In genomic region chr12:123149088-123149827, GRCh38 we compare ENCODE assay signal across 9 cellular contexts. TPM values are rescaled to one million over a fixed set of nuclear protein-coding genes. Genes with fewer than 3 reads are reported as not detected.
A peak's percentile ranks its signal among the peaks of the same experiment; 100 is the strongest.
DNase-seq lines count a peak whose midpoint lies in the region; TF ChIP-seq lines count a peak whose summit lies in the region.
"Had no signal": no experiment of that assay in that cellular context is flagged by ENCODE, and none has a peak within 500 bp of the region (broad histone marks: within the 10 kb centered on the region; RNA-seq: fewer than 3 reads in every experiment).

No MANE protein-coding gene starts in this region.

- H3K36me3 ChIP-seq in HUES64 (ENCODE audit: insufficient read depth, low read length), result no peaks in the 10 kb centered on the region
- H3K36me3 ChIP-seq in adrenal gland (replicated peaks in 1 of 2), result no peaks in the 10 kb centered on the region
- no peaks in the 10 kb centered on the region for H3K36me3 ChIP-seq in kidney epithelial cell (ENCODE audit: control insufficient read depth, insufficient read depth, low read length)
- no peaks in the 10 kb centered on the region for H3K36me3 ChIP-seq in stomach

- TF ChIP-seq POLR2A in adrenal gland (IDR thresholded peaks at IDR 0.05) (peak in 1 of 2 donors; percentile 42), stomach (IDR thresholded peaks at IDR 0.05) (no peak)

- H3K9me3 ChIP-seq in HUES64 (ENCODE audit: insufficient read depth, low read depth, low read length) (no peaks in the 10 kb centered on the region), adrenal gland (replicated peaks in 1 of 3) (no peaks in the 10 kb centered on the region), stomach (no peaks in the 10 kb centered on the region)

- H3K4me1 ChIP-seq in HUES64 (ENCODE audit: insufficient read depth, low read length) (peaks cover 23% of the 10 kb centered on the region), adrenal gland (replicated peaks in 1 of 2) (peaks cover 20 to 52% of the 10 kb centered on the region in 2 donors), stomach (peaks cover 11 to 58% (median 36%) of the 10 kb centered on the region in 4 donors)

- intact Hi-C loops in adrenal gland (cut with DNase I) (no loop called here), stomach (cut with DNase I; ENCODE audit: low total_unique reads) (loop anchor here (10.0 kb wide), 1 partner anchor 104 kb away; no protein-coding TSS in a partner anchor)

- DNase-seq in adrenal gland (peak in 5 of 7 donors; percentile 49 to 59 (median 53)), kidney epithelial cell (ENCODE audit: low read depth) (no peak), stomach (no peak), HuH-7.5 (ENCODE audit: low spot score) (no peak), KG1 (lab: John Stamatoyannopoulos, UW) (no peak), ureter (ENCODE audit: low spot score) (no peak), UCSD-AML1 (lab: John Stamatoyannopoulos, UW; ENCODE audit: unreplicated experiment) (no peak)
- DNase-seq: NCI-H1694 had no signal

- 68% methylated on average over 9 of the region's 9 CpGs for WGBS in HUES64
- WGBS in adrenal gland, 4 donors, result 48 to 54% (median 52%) methylated on average over 9 of the region's 9 CpGs
- WGBS in stomach, 5 donors, result 37 to 61% (median 46%) methylated on average over 9 of the region's 9 CpGs

- H3K9ac ChIP-seq in HUES64 (ENCODE audit: low read depth, low read length), result no peak overlapping the region

- H3K27me3 ChIP-seq in HUES64 (ENCODE audit: insufficient read depth, low read length), result peaks cover 46% of the 10 kb centered on the region
- H3K27me3 ChIP-seq in adrenal gland, result no peaks in the 10 kb centered on the region
- H3K27me3 ChIP-seq in kidney epithelial cell (ENCODE audit: control insufficient read depth, insufficient read depth, low read length), result no peaks in the 10 kb centered on the region
- H3K27me3 ChIP-seq in stomach, result peaks cover 0 to 9% (median 0%) of the 10 kb centered on the region in 3 donors

- no peak for TF ChIP-seq EP300 in stomach (IDR thresholded peaks at IDR 0.05)

- H3K4me3 ChIP-seq in HUES64 (ENCODE audit: low read length) (peak overlapping the region; percentile 73), adrenal gland (peak overlapping the region in 3 of 4 donors; percentile 9 to 72 (median 63)), kidney epithelial cell (ENCODE audit: low read depth, low read length) (peak overlapping the region; percentile 74), stomach (peak overlapping the region; percentile 67 to 87 (median 73))

- H3K27ac ChIP-seq in HUES64 (ENCODE audit: low read depth, low read length), result no peak overlapping the region
- peak overlapping the region in 4 of 5 donors; percentile 71 to 92 (median 90) for H3K27ac ChIP-seq in adrenal gland
- H3K27ac ChIP-seq in stomach, result peak overlapping the region; percentile 85 to 92 (median 86)

- peak in 2 of 6 experiments; percentile 14 to 26 for TF ChIP-seq CTCF in adrenal gland (IDR thresholded peaks at IDR 0.05)
- TF ChIP-seq CTCF in kidney epithelial cell (IDR thresholded peaks at IDR 0.05; ENCODE audit: insufficient read depth, low read length, poor library complexity, severe bottlenecking), result no peak
- no peak for TF ChIP-seq CTCF in stomach (IDR thresholded peaks at IDR 0.05)

RNA-seq across cellular contexts. Expression of gene PITPNM2, which starts 1.6 kb away (rescaled TPM):
- 3.1 TPM for polyA plus RNA-seq in HUES64 (2013, experiment 1 of 2)
- polyA plus RNA-seq in HUES64 (2013, experiment 2 of 2), result 2.4 TPM
- total RNA-seq in adrenal gland (10 to 100 TPM; 15.5 to 57.4 (median 28.4) TPM), kidney epithelial cell (5.2 and 5.7 TPM in 2 replicates), stomach (10 to 100 TPM in 3 of 5 donors, 1 to 10 TPM in 2; 5.2 to 28.1 (median 13.4) TPM), ureter (17.5 TPM)
- polyA plus RNA-seq in adrenal gland (10 to 100 TPM; 13.2 to 33.9 (median 18.3) TPM), stomach (1 to 10 TPM; 1.8 to 5.9 (median 4.6) TPM)

Comparison
In these comparisons a context has a peak if more than half of its experiments do, and no peak if none do; other contexts are left out.
1. DNase-seq: peak in adrenal gland (5 of 7); none in kidney epithelial cell (single experiment), stomach (single experiment), HuH-7.5 (single experiment), KG1 (single experiment), ureter (single experiment) and UCSD-AML1 (single experiment).
2. Peak in every context shown above with its lines, with median percentiles within 50 percentile points of each other: H3K4me3 ChIP-seq.